In genomic region chr1:33470495-33471012, GRCh38 we compare ENCODE assay signal across 8 cellular contexts. TPM values are rescaled to one million over a fixed set of nuclear protein-coding genes. Genes with fewer than 3 reads are reported as not detected.
DNase-seq lines count a peak whose midpoint lies in the region; ATAC-seq and TF ChIP-seq lines count a peak whose summit lies in the region.

No MANE protein-coding gene starts in this region.

- H3K27me3 Mint-ChIP-seq in stimulated activated memory B cell treated with anti-CD40 and anti-IgM and Interleukin-4, amounts not matched to agents 10 μg/mL and 1 μg/mL and 100 μg/mL, for 72 hours, result no peaks in the 10 kb centered on the region

- no peaks in the 10 kb centered on the region for H3K9me3 Mint-ChIP-seq in stimulated activated memory B cell treated with anti-CD40 and anti-IgM and Interleukin-4, amounts not matched to agents 10 μg/mL and 1 μg/mL and 100 μg/mL, for 72 hours

- H3K4me1 Mint-ChIP-seq in stimulated activated memory B cell treated with anti-CD40 and anti-IgM and Interleukin-4, amounts not matched to agents 10 μg/mL and 1 μg/mL and 100 μg/mL, for 72 hours, result peaks cover 26% of the 10 kb centered on the region

- H3K4me3 ChIP-seq in epithelial cell of proximal tubule (ENCODE audit: low read depth, low read length), result no peak overlapping the region

- no peak overlapping the region for H3K4me3 Mint-ChIP-seq in stimulated activated memory B cell treated with anti-CD40 and anti-IgM and Interleukin-4, amounts not matched to agents 10 μg/mL and 1 μg/mL and 100 μg/mL, for 72 hours

- no peak overlapping the region for H3K27ac Mint-ChIP-seq in stimulated activated memory B cell treated with anti-CD40 and anti-IgM and Interleukin-4, amounts not matched to agents 10 μg/mL and 1 μg/mL and 100 μg/mL, for 72 hours

- TF ChIP-seq CTCF in epithelial cell of proximal tubule (conservative IDR thresholded peaks at IDR 0.05; ENCODE audit: low read depth, low read length), result peak; percentile 86

- DNase-seq in GF-D8 (lab: John Stamatoyannopoulos, UW), result peak; percentile 42
- peak in 53 of 76 experiments; percentile 5 to 60 (median 25) for DNase-seq in HUDEP-2 (lab: John Stamatoyannopoulos, UW; ENCODE audit: unreplicated experiment in 76 of 76)
- peak; percentile 76 to 84 for DNase-seq in NOMO-1 (lab: John Stamatoyannopoulos, UW; ENCODE audit: unreplicated experiment in 2 of 2)
- peak; percentile 66 for DNase-seq in activated CD8-positive, alpha-beta memory T cell treated with anti-CD3 and anti-CD28 coated beads, Interleukin-2, amount 50 U/mL, for 48 hours
- DNase-seq in epithelial cell of proximal tubule (ENCODE audit: low read depth), result no peak
- DNase-seq in myocyte (ENCODE audit: low read depth), result peak; percentile 90

- ATAC-seq in stimulated activated memory B cell treated with anti-CD40 and anti-IgM and Interleukin-4, amounts not matched to agents 10 μg/mL and 1 μg/mL and 100 μg/mL, for 72 hours, result peak; percentile 65
- ATAC-seq in HG02870 (IDR thresholded peaks at IDR 0.05; ENCODE audit: unreplicated experiment), result no peak

- no peaks in the 10 kb centered on the region for H3K36me3 Mint-ChIP-seq in stimulated activated memory B cell treated with anti-CD40 and anti-IgM and Interleukin-4, amounts not matched to agents 10 μg/mL and 1 μg/mL and 100 μg/mL, for 72 hours

RNA-seq across cellular contexts. Expression of gene ZSCAN20, which starts 1.9 kb away (rescaled TPM):
- total RNA-seq in epithelial cell of proximal tubule (3.1 and 4.0 TPM in 2 replicates), myocyte (5.6 and 5.8 TPM in 2 replicates)
- 2.6 TPM for polyA plus RNA-seq in myocyte (2012)

RNA-seq across cellular contexts. Expression of gene PHC2, which starts 39.7 kb away (rescaled TPM):
- 140 and 203 TPM in 2 replicates for total RNA-seq in epithelial cell of proximal tubule
- 72.5 and 93.1 TPM in 2 replicates for total RNA-seq in myocyte
- 70.4 TPM for polyA plus RNA-seq in myocyte (2012)
